Comparison of ENCODE assay signal across 14 cellular contexts in the genomic region with DNA sequence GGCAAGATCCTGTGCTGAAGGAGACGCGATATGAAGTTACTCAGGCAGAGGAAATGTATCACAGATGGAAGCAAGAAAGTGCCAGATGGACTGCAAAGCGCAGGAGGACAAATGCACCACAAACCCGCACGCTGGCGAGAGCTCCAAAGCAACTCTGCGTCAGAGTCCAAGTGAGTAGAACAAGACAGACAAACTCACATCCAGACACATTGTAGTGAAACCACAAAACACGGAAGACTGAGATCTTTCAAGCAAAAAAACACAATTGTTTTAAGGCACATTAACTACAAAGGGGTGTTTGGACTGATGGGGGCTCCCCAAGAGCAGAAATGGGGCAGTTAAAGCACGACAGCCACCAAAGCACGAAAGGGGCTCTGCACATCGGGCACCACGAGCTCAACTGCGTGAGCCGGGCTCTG. TPM values are rescaled to one million over a fixed set of nuclear protein-coding genes. Genes with fewer than 3 reads are reported as not detected.
A peak's percentile ranks its signal among the peaks of the same experiment; 100 is the strongest.
DNase-seq lines count a peak whose midpoint lies in the region; ATAC-seq and FAIRE-seq lines count a peak whose summit lies in the region.
"Had no signal": no experiment of that assay in that cellular context is flagged by ENCODE, and none has a peak within 500 bp of the region (broad histone marks: within the 10 kb centered on the region; RNA-seq: fewer than 3 reads in every experiment).

No MANE protein-coding gene starts in this region.

- H3K27me3 Mint-ChIP-seq in T-helper 2 cell treated with Interferon-gamma antibody and Interleukin-4, amounts not matched to agents 5 μg/mL and 100 μg/mL, for 36 hours (ENCODE audit: low read depth): peaks cover 18% of the 10 kb centered on the region

- H3K4me1 Mint-ChIP-seq in T-helper 2 cell treated with Interferon-gamma antibody and Interleukin-4, amounts not matched to agents 5 μg/mL and 100 μg/mL, for 36 hours (ENCODE audit: low read depth): peaks cover 42% of the 10 kb centered on the region

- H3K36me3 Mint-ChIP-seq in T-helper 2 cell treated with Interferon-gamma antibody and Interleukin-4, amounts not matched to agents 5 μg/mL and 100 μg/mL, for 36 hours (ENCODE audit: low read depth): peaks cover 55% of the 10 kb centered on the region
- H3K36me3 Mint-ChIP-seq: IgD-negative memory B cell had no signal

- H3K9me3 Mint-ChIP-seq in T-helper 2 cell treated with Interferon-gamma antibody and Interleukin-4, amounts not matched to agents 5 μg/mL and 100 μg/mL, for 36 hours: peaks cover 50% of the 10 kb centered on the region

- peak overlapping the region; percentile 67 for H3K27ac Mint-ChIP-seq in T-helper 2 cell treated with Interferon-gamma antibody and Interleukin-4, amounts not matched to agents 5 μg/mL and 100 μg/mL, for 36 hours
- H3K27ac Mint-ChIP-seq: IgD-negative memory B cell had no signal

- intact Hi-C loops in Right ventricle myocardium superior (cut with DNase I): no loop called here
- intact Hi-C loops in sciatic nerve (cut with DNase I): no loop called here

- peak overlapping the region; percentile 60 for H3K4me3 Mint-ChIP-seq in T-helper 2 cell treated with Interferon-gamma antibody and Interleukin-4, amounts not matched to agents 5 μg/mL and 100 μg/mL, for 36 hours
- H3K4me3 Mint-ChIP-seq: IgD-negative memory B cell, neural crest cell had no signal

- no peak for FAIRE-seq in urothelium cell line (lab: Jason Lieb, UNC)
- FAIRE-seq: A549 had no signal

- DNase-seq in activated CD8-positive, alpha-beta memory T cell treated with anti-CD3 and anti-CD28 coated beads for 24 hours: peak; percentile 55
- no peak for DNase-seq in activated CD8-positive, alpha-beta memory T cell treated with anti-CD3 and anti-CD28 coated beads, Interleukin-2, amount 50 U/mL, for 48 hours
- DNase-seq in T-helper 2 cell treated with Interferon-gamma antibody and Interleukin-4, amounts not matched to agents 5 μg/mL and 100 μg/mL, for 36 hours (ENCODE audit: low spot score): no peak
- DNase-seq in Right ventricle myocardium superior: no peak
- peak; percentile 51 for DNase-seq in sciatic nerve (ENCODE audit: low spot score)
- DNase-seq in urothelium cell line (ENCODE audit: low spot score): no peak
- DNase-seq in NAMALWA (ENCODE audit: low spot score): no peak
- no peak for DNase-seq in NCI-H1436 treated with DMSO at 0.1 percent for 48 hours (lab: John Stamatoyannopoulos, UW)
- DNase-seq: activated CD4-positive, alpha-beta T cell treated with anti-CD3 and anti-CD28 coated beads for 1 hour; DND-41; NCI-H1417 treated with DMSO at 0.1 percent for 48 hours had no signal

- ATAC-seq in Right ventricle myocardium superior (ENCODE audit: poor library complexity) (peak; percentile 83), sciatic nerve (peak; percentile 42)
- ATAC-seq: A549 had no signal

RNA-seq across cellular contexts. Expression of gene NKD2, which starts 39.2 kb away (rescaled TPM):
- total RNA-seq in Right ventricle myocardium superior (2.8 TPM), sciatic nerve (0.89 TPM)

Comparison
In these comparisons a context has a peak if more than half of its experiments do, and no peak if none do; other contexts are left out.
1. DNase-seq: peak in activated CD8-positive, alpha-beta memory T cell treated with anti-CD3 and anti-CD28 coated beads for 24 hours (single experiment) and sciatic nerve (single experiment); none in activated CD8-positive, alpha-beta memory T cell treated with anti-CD3 and anti-CD28 coated beads, Interleukin-2, amount 50 U/mL, for 48 hours (single experiment), T-helper 2 cell treated with Interferon-gamma antibody and Interleukin-4, amounts not matched to agents 5 μg/mL and 100 μg/mL, for 36 hours (single experiment), Right ventricle myocardium superior (single experiment), urothelium cell line (single experiment), NAMALWA (single experiment) and NCI-H1436 treated with DMSO at 0.1 percent for 48 hours (single experiment).